Comparison of ENCODE assay signal across 13 cellular contexts in the genomic region with DNA sequence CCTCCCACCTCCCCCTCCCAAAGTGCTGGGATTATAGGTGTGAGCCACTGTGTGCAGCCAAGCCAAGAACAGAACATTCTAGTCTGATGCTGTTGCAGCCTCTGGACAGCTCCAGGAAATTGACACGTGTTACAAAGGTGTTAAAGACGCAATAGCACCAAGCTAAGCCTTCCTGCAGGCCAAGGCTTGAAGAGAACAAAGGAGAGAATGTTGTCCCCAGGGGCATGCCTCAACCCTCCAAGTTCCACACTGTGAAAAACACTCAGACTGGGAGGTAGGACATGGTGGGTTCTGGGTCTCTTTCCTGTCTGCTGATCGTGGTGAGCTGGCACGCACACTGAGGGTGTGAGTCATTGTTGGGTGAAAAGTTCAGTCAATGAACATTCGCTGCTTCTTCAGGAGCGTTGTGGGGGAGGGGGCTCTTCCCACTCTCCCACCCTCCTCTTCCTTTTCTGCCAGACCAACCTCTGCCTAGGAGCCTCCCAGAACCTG. TPM values are rescaled to one million over a fixed set of nuclear protein-coding genes. Genes with fewer than 3 reads are reported as not detected.
A peak's percentile ranks its signal among the peaks of the same experiment; 100 is the strongest.
DNase-seq lines count a peak whose midpoint lies in the region; ATAC-seq, FAIRE-seq and TF ChIP-seq lines count a peak whose summit lies in the region.
"Had no signal": no experiment of that assay in that cellular context is flagged by ENCODE, and none has a peak within 500 bp of the region (broad histone marks: within the 10 kb centered on the region; RNA-seq: fewer than 3 reads in every experiment).

No MANE protein-coding gene starts in this region.

- H3K27me3 ChIP-seq in small intestine (ENCODE audit: control insufficient read depth in 2 of 2, insufficient read depth in 2 of 2, low read length in 2 of 2): peaks cover 3 to 5% of the 10 kb centered on the region in 2 donors

- 22 to 26% (median 25%) methylated on average over 6 of the region's 6 CpGs for WGBS in small intestine, 3 donors

- DNase-seq in COLO829 (ENCODE audit: low spot score): peak; percentile 79
- peak; percentile 54 for DNase-seq in KBM-7
- peak; percentile 39 for DNase-seq in astrocyte of the cerebellum (ENCODE audit: low read depth)
- peak; percentile 19 to 37 for DNase-seq in lung microvascular endothelial cell (ENCODE audit: low read depth in 2 of 2)
- DNase-seq in NCI-H1694 treated with DMSO at 0.1 percent for 48 hours (lab: John Stamatoyannopoulos, UW): no peak
- no peak for DNase-seq in NCI-H2196 treated with DMSO at 0.1 percent for 48 hours (lab: John Stamatoyannopoulos, UW; ENCODE audit: unreplicated experiment)
- no peak for DNase-seq in small intestine
- DNase-seq: anterior cingulate cortex, NCI-H1930, SIG-M5 had no signal

- ATAC-seq in HG02970 (IDR thresholded peaks at IDR 0.05; ENCODE audit: low FRiP score, unreplicated experiment): no peak
- ATAC-seq: sciatic nerve had no signal

- no peaks in the 10 kb centered on the region for H3K4me1 ChIP-seq in small intestine (ENCODE audit: control insufficient read depth in 2 of 2, insufficient read depth in 1 of 2, low read depth in 1 of 2, low read length in 1 of 2)

- no peak overlapping the region for H3K4me3 ChIP-seq in astrocyte of the cerebellum (ENCODE audit: low read depth, low read length)
- H3K4me3 ChIP-seq in small intestine (ENCODE audit: low read depth in 1 of 2, low read length in 2 of 2): no peak overlapping the region

- H3K36me3 ChIP-seq in small intestine (ENCODE audit: control insufficient read depth in 2 of 2, insufficient read depth in 2 of 2, low read length in 2 of 2): no peaks in the 10 kb centered on the region

- H3K9me3 ChIP-seq in small intestine (ENCODE audit: control insufficient read depth, low read depth): no peaks in the 10 kb centered on the region

- no peak for TF ChIP-seq CTCF in astrocyte of the cerebellum (IDR thresholded peaks at IDR 0.05; ENCODE audit: low read depth, low read length, missing control alignments)

- in situ Hi-C loops in KBM-7 (cut with MboI; ENCODE audit: low pct_unique_long_range_greater_than_20kb, low sequenced_read_pairs): no loop called here
- in situ Hi-C loops in astrocyte of the cerebellum (cut with HindIII; ENCODE audit: low sequenced_read_pairs): loop anchor here (10.0 kb wide), 1 partner anchor 91 kb away; no protein-coding TSS in a partner anchor

- no peak overlapping the region for H3K27ac ChIP-seq in small intestine (ENCODE audit: low read depth in 1 of 2, low read length in 1 of 2)
- H3K27ac ChIP-seq: HL-60 had no signal

- no peak for FAIRE-seq in small intestine (lab: Jason Lieb, UNC)

RNA-seq across cellular contexts. Expression of a gene that starts 5.3 kb away (rescaled TPM):
- total RNA-seq in lung microvascular endothelial cell: 6.5 and 13.9 TPM in 2 replicates
- 10 to 100 TPM in 1 of 3 donors, 1 to 10 TPM in 1, under 1 TPM in 1; under 0.01 to 11.8 (median 1.4) TPM for polyA plus RNA-seq in small intestine

Comparison
In these comparisons a context has a peak if more than half of its experiments do, and no peak if none do; other contexts are left out.
1. DNase-seq: peak in COLO829 (single experiment), KBM-7 (single experiment), astrocyte of the cerebellum (single experiment) and lung microvascular endothelial cell (2 of 2); none in NCI-H1694 treated with DMSO at 0.1 percent for 48 hours (single experiment), NCI-H2196 treated with DMSO at 0.1 percent for 48 hours (single experiment) and small intestine (single experiment).